8 cellular contexts compared by ENCODE assay signal in the genomic region with DNA sequence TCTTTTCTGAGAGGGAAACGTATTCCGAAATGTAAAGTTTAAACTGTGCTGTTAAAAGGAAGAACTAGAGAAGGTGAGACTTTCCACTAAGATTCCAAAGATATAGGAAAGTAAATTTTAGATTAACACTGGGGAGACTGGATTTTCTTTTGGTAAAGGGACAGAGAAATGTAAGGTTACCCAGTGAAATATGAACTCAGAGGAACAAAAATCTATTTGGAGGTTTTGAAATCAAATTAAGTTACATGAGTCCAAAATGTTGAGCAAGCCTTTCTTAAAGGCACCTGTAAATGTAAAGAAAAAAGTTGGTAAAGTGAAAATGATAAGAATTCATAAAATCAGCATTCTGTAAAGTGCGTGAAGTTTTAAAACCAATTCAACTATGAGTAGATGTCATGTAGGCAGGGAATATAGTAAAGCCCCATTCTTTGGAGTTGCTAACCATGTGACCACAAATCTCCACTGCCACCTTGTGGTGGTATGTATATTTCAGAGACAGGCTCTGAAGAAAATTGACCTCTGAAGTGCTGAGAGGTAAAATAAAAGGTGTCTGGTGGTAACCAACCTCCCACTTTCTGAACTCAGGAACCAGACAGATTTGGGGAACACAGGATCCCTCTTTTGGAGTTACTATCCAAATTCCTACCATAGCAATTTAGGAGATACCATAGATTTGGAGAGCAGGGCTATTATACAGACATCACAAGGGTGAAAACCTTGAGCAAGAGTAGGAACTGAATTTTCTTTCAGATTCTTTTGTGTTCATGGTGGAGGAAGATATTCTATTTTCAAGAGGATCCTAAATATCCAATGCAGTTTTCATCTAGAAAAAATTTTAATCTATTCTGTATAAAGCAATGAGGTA.
A peak's percentile ranks its signal among the peaks of the same experiment; 100 is the strongest.
DNase-seq lines count a peak whose midpoint lies in the region; ATAC-seq and TF ChIP-seq lines count a peak whose summit lies in the region.

No MANE protein-coding gene starts in this region.

- H3K4me2 ChIP-seq in SU-DHL-6 (ENCODE audit: low read depth, low read length, poor library complexity, severe bottlenecking), result peak overlapping the region; percentile 53

- H3K4me1 ChIP-seq in prostate gland (replicated peaks), result no peaks in the 10 kb centered on the region

- peaks cover 9% of the 10 kb centered on the region; the same call in 1 of the 2 replicates for H3F3A ChIP-seq in SU-DHL-6 (ENCODE audit: insufficient read depth)

- peak overlapping the region; percentile 49 for H3K9ac ChIP-seq in SU-DHL-6 (ENCODE audit: low read length)

- H3K27me3 ChIP-seq in SU-DHL-6 (ENCODE audit: low read length), result no peaks in the 10 kb centered on the region
- H3K27me3 ChIP-seq in prostate gland (replicated peaks; ENCODE audit: insufficient read depth), result no peaks in the 10 kb centered on the region

- peak overlapping the region; percentile 8 for H2AFZ ChIP-seq in SU-DHL-6 (ENCODE audit: low read depth, low read length, severe bottlenecking)

- H3K27ac ChIP-seq in SU-DHL-6 (ENCODE audit: low read depth, low read length) (peak overlapping the region; percentile 90), prostate gland (no peak overlapping the region)

- ATAC-seq in GM21381 (IDR thresholded peaks at IDR 0.05; ENCODE audit: unreplicated experiment), result no peak

- peak; percentile 12 for DNase-seq in activated CD4-positive, alpha-beta T cell treated with anti-CD3 and anti-CD28 coated beads for 48 hours
- no peak for DNase-seq in activated CD4-positive, alpha-beta T cell treated with anti-CD3 and anti-CD28 coated beads, Interleukin-2, amount 50 U/mL, for 4 hours
- DNase-seq in HFF-Myc (ENCODE audit: extremely low read depth, low read depth) (peak; percentile 50), NCI-H1092 treated with DMSO at 0.1 percent for 48 hours (lab: John Stamatoyannopoulos, UW) (peak; percentile 64), foreskin melanocyte (peak; percentile 38), prostate gland (ENCODE audit: low spot score) (peak; percentile 27)

- no peaks in the 10 kb centered on the region for H3K9me2 ChIP-seq in SU-DHL-6 (replicated peaks; ENCODE audit: insufficient read depth, low read length)

- H3K4me3 ChIP-seq in HFF-Myc (replicated peaks; ENCODE audit: low read depth, low read length) (no peak overlapping the region), SU-DHL-6 (ENCODE audit: insufficient read depth, low read length, poor library complexity, severe bottlenecking) (no peak overlapping the region), prostate gland (no peak overlapping the region)

- no peak for TF ChIP-seq POLR2A in prostate gland (IDR thresholded peaks at IDR 0.05)

- H3K79me2 ChIP-seq in SU-DHL-6 (ENCODE audit: insufficient read depth, low read length), result no peaks in the 10 kb centered on the region

- H3K9me3 ChIP-seq in SU-DHL-6 (ENCODE audit: insufficient read depth, low read length) (no peaks in the 10 kb centered on the region), prostate gland (no peaks in the 10 kb centered on the region)

- H3K36me3 ChIP-seq in SU-DHL-6 (ENCODE audit: low read length) (no peaks in the 10 kb centered on the region), prostate gland (no peaks in the 10 kb centered on the region)

- peak; percentile 61 for TF ChIP-seq CTCF in HFF-Myc (IDR thresholded peaks at IDR 0.05; ENCODE audit: low read depth, low read length, missing control alignments)
- peak; percentile 33 for TF ChIP-seq CTCF in SU-DHL-6 (IDR thresholded peaks at IDR 0.05; ENCODE audit: insufficient read depth, low read length, poor library complexity, severe bottlenecking)
- TF ChIP-seq CTCF in prostate gland (IDR thresholded peaks at IDR 0.05), result peak; percentile 42 to 68 (median 60)

- intact Hi-C loops in prostate gland (cut with DNase I), result loop anchor here (2.0 kb wide), 1 partner anchor 216 kb away; no protein-coding TSS in a partner anchor

- H4K20me1 ChIP-seq in SU-DHL-6 (ENCODE audit: low read depth, low read length), result no peaks in the 10 kb centered on the region

- 74% methylated on average over 3 of the region's 3 CpGs for WGBS in prostate gland

Comparison
In these comparisons a context has a peak if more than half of its experiments do, and no peak if none do; other contexts are left out.
1. DNase-seq: peak in activated CD4-positive, alpha-beta T cell treated with anti-CD3 and anti-CD28 coated beads for 48 hours (single experiment), HFF-Myc (single experiment), NCI-H1092 treated with DMSO at 0.1 percent for 48 hours (single experiment), foreskin melanocyte (single experiment) and prostate gland (single experiment); none in activated CD4-positive, alpha-beta T cell treated with anti-CD3 and anti-CD28 coated beads, Interleukin-2, amount 50 U/mL, for 4 hours (0 of 2).
2. Peak in every context shown above with its lines, with median percentiles within 50 percentile points of each other: CTCF ChIP-seq.